In the genomic region with DNA sequence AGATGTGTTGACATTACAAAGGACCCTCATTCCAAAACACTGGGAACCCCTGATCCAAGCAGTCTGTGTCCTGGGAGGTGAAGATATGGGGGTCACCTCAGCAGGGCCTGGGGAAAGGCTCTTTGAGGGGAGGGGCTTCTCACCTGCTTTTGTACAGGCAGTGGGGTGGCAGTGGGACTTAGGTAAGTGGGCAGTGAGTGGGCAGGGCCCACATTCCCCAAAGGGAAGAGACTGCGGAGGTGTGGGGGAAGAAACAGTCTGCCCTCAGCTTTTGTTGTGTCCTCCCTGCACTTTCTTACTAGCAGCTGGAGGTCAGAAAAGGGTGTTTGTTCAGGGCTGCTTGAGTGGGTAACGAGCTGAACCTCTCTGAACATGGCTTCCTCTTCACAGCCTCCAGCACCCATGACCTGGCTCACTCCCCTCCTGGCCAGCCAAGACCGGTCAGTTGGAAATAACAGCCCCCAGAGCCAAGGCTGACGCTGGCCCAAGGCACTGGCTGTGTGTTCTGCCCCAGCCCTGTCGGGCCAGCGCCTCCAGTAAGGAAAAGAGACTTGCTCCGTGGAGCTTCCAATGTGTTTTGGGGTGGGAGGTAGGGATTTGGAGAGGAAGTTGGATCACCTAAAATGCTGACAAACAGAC, we compare ENCODE assay signal across 22 cellular contexts.
"Had no signal": no experiment of that assay in that cellular context is flagged by ENCODE, and none has a peak within 500 bp of the region (broad histone marks: within the 10 kb centered on the region; RNA-seq: fewer than 3 reads in every experiment).

No MANE protein-coding gene starts in this region.

- H3K36me3 ChIP-seq: pancreas, sigmoid colon, tibial artery, vagina had no signal

- ATAC-seq: activated T-helper 17 cell treated with anti-CD3 and anti-CD28 coated beads, Interleukin-2, amount 50 U/mL, for 72 hours; body of pancreas; pancreas; stimulated activated naive B cell treated with anti-CD40 and anti-IgM and Interleukin-4, amounts not matched to agents 10 μg/mL and 1 μg/mL and 100 μg/mL, for 72 hours; T-cell had no signal

- H3K4me1 ChIP-seq: body of pancreas had no signal

- H3K4me3 ChIP-seq: body of pancreas, dorsolateral prefrontal cortex, lung, pancreas, sigmoid colon, tibial artery, vagina had no signal

- DNase-seq: activated CD4-positive, alpha-beta memory T cell treated with anti-CD3 and anti-CD28 coated beads, Interleukin-2, amount 10 ng/mL, durations not matched to agents 7 days and 5 days; activated CD4-positive, alpha-beta T cell treated with anti-CD3 and anti-CD28 coated beads for 48 hours; activated CD4-positive, CD25-positive, alpha-beta regulatory T cell; activated naive CD4-positive, alpha-beta T cell; activated naive CD8-positive, alpha-beta T cell treated with anti-CD3 and anti-CD28 coated beads for 36 hours; activated T-cell treated with anti-CD3 and anti-CD28 coated beads, Interleukin-2, amount 50 U/mL, for 1 hour; amniotic stem cell; body of pancreas; dorsolateral prefrontal cortex; foreskin melanocyte; naive B cell; pancreas; sigmoid colon; stimulated activated CD4-positive, alpha-beta T cell treated with anti-CD3 and anti-CD28 coated beads, Interleukin-4, amount 100 ng/mL, for 4 hours; stimulated activated naive B cell treated with anti-CD40 and anti-IgM and Interleukin-4, amounts not matched to agents 10 μg/mL and 1 μg/mL and 100 μg/mL, for 72 hours; T-cell; T-helper 9 cell; tibial artery had no signal

- H3K27ac ChIP-seq: body of pancreas, epithelial cell of prostate, pancreas, sigmoid colon, vagina had no signal

- H3K9me3 ChIP-seq: body of pancreas, pancreas, sigmoid colon, vagina had no signal

- H3K27me3 ChIP-seq: body of pancreas, dorsolateral prefrontal cortex, pancreas, sigmoid colon, tibial artery, vagina had no signal
